Comparison of ENCODE assay signal across 7 cellular contexts in genomic region chr1:225746361-225747179, GRCh38. TPM values are rescaled to one million over a fixed set of nuclear protein-coding genes. Genes with fewer than 3 reads are reported as not detected.
DNase-seq lines count a peak whose midpoint lies in the region; ATAC-seq and TF ChIP-seq lines count a peak whose summit lies in the region.

No MANE protein-coding gene starts in this region.

- DNase-seq in RWPE2 (ENCODE audit: low spot score) (no peak), foreskin fibroblast (peak; percentile 73 to 88), nucleus accumbens (lab: John Stamatoyannopoulos, UW) (peak in 32 of 56 donors; percentile 3 to 64 (median 24)), NCI-H1048 (lab: John Stamatoyannopoulos, UW) (no peak)
- no peak for DNase-seq in activated CD8-positive, alpha-beta memory T cell treated with anti-CD3 and anti-CD28 coated beads, Interleukin-2, amount 10 ng/mL, durations not matched to agents 7 days and 5 days

- TF ChIP-seq CTCF in RWPE2 (IDR thresholded peaks at IDR 0.05; ENCODE audit: poor library complexity, severe bottlenecking) (no peak), foreskin fibroblast (IDR thresholded peaks at IDR 0.05; ENCODE audit: low read depth, low read length) (peak; percentile 21)

- H3K27ac Mint-ChIP-seq in activated CD8-positive, alpha-beta memory T cell treated with anti-CD3 and anti-CD28 coated beads, Interleukin-2, amount 10 ng/mL, durations not matched to agents 7 days and 5 days, result no peak overlapping the region

- peaks cover 2% of the 10 kb centered on the region for H3K27me3 Mint-ChIP-seq in activated CD8-positive, alpha-beta memory T cell treated with anti-CD3 and anti-CD28 coated beads, Interleukin-2, amount 10 ng/mL, durations not matched to agents 7 days and 5 days

- H3K36me3 Mint-ChIP-seq in activated CD8-positive, alpha-beta memory T cell treated with anti-CD3 and anti-CD28 coated beads, Interleukin-2, amount 10 ng/mL, durations not matched to agents 7 days and 5 days, result no peaks in the 10 kb centered on the region

- no peaks in the 10 kb centered on the region for H3K4me1 Mint-ChIP-seq in activated CD8-positive, alpha-beta memory T cell treated with anti-CD3 and anti-CD28 coated beads, Interleukin-2, amount 10 ng/mL, durations not matched to agents 7 days and 5 days

- CTCF ChIA-PET in activated CD8-positive, alpha-beta memory T cell treated with anti-CD3 and anti-CD28 coated beads, Interleukin-2, amount 10 ng/mL, durations not matched to agents 7 days and 5 days (lab: Charles Lee), result interaction anchor here (0.7 to 1.3 kb wide), 2 partner anchors 23 to 188 kb away, joined by 3 read pairs; no protein-coding TSS in a partner anchor

- H3K4me3 ChIP-seq in RWPE2 (ENCODE audit: severe bottlenecking) (peak overlapping the region; percentile 16), foreskin fibroblast (ENCODE audit: low read depth in 1 of 2, low read length in 2 of 2) (peak overlapping the region; percentile 55 to 56)

- no peaks in the 10 kb centered on the region for H3K4me1 ChIP-seq in RWPE2 (ENCODE audit: insufficient read depth, poor library complexity, severe bottlenecking)

- ATAC-seq in HG03064 (IDR thresholded peaks at IDR 0.05; ENCODE audit: low read depth, unreplicated experiment) (peak; percentile 71), RWPE2 (ENCODE audit: low read depth) (peak; percentile 99), GM18868 (IDR thresholded peaks at IDR 0.05; ENCODE audit: unreplicated experiment) (no peak)
- ATAC-seq in activated CD8-positive, alpha-beta memory T cell treated with anti-CD3 and anti-CD28 coated beads, Interleukin-2, amount 10 ng/mL, durations not matched to agents 7 days and 5 days, result no peak

- no peaks in the 10 kb centered on the region for H3K36me3 ChIP-seq in RWPE2 (ENCODE audit: low read depth)

- H3K9me3 Mint-ChIP-seq in activated CD8-positive, alpha-beta memory T cell treated with anti-CD3 and anti-CD28 coated beads, Interleukin-2, amount 10 ng/mL, durations not matched to agents 7 days and 5 days (ENCODE audit: low read depth), result no peaks in the 10 kb centered on the region

- H3K9me3 ChIP-seq in RWPE2 (ENCODE audit: severe bottlenecking), result no peaks in the 10 kb centered on the region

- no peaks in the 10 kb centered on the region for H3K27me3 ChIP-seq in RWPE2 (ENCODE audit: insufficient read depth, poor library complexity, severe bottlenecking)

- H3K4me3 Mint-ChIP-seq in activated CD8-positive, alpha-beta memory T cell treated with anti-CD3 and anti-CD28 coated beads, Interleukin-2, amount 10 ng/mL, durations not matched to agents 7 days and 5 days, result no peak overlapping the region

- peak overlapping the region; percentile 11 for H3K27ac ChIP-seq in RWPE2 (ENCODE audit: poor library complexity, severe bottlenecking)

RNA-seq across cellular contexts. Expression of gene SRP9, which starts 31.1 kb away (rescaled TPM):
- total RNA-seq in activated CD8-positive, alpha-beta memory T cell treated with anti-CD3 and anti-CD28 coated beads, Interleukin-2, amount 10 ng/mL, durations not matched to agents 7 days and 5 days, result 100 to 1,000 TPM; 198 to 225 TPM

Comparison
In these comparisons a context has a peak if more than half of its experiments do, and no peak if none do; other contexts are left out.
1. ATAC-seq: peak in HG03064 (single experiment) and RWPE2 (single experiment); none in activated CD8-positive, alpha-beta memory T cell treated with anti-CD3 and anti-CD28 coated beads, Interleukin-2, amount 10 ng/mL, durations not matched to agents 7 days and 5 days (single experiment) and GM18868 (single experiment).
2. DNase-seq: peak in foreskin fibroblast (2 of 2) and nucleus accumbens (32 of 56); none in RWPE2 (single experiment), NCI-H1048 (single experiment) and activated CD8-positive, alpha-beta memory T cell treated with anti-CD3 and anti-CD28 coated beads, Interleukin-2, amount 10 ng/mL, durations not matched to agents 7 days and 5 days (single experiment).